Comparison of ENCODE assay signal across 1 cellular context in genomic region chr10:93080350-93081046, GRCh38.
TF ChIP-seq lines count a peak whose summit lies in the region.

No MANE protein-coding gene starts in this region.

TF ChIP-seq in GM23338, 12 proteins besides CTCF, POLR2A, EP300 and RAD21 (continued from another document):
- TF ChIP-seq ZNF462 (CRISPR knock-in tag; IDR thresholded peaks at IDR 0.05) (no peak), NANOG (IDR thresholded peaks at IDR 0.05; ENCODE audit: borderline replicate concordance) (no peak), CREB1 (CRISPR knock-in tag; IDR thresholded peaks at IDR 0.05; ENCODE audit: low read depth) (no peak)
